ENCODE assay signal across 8 cellular contexts in the genomic region with DNA sequence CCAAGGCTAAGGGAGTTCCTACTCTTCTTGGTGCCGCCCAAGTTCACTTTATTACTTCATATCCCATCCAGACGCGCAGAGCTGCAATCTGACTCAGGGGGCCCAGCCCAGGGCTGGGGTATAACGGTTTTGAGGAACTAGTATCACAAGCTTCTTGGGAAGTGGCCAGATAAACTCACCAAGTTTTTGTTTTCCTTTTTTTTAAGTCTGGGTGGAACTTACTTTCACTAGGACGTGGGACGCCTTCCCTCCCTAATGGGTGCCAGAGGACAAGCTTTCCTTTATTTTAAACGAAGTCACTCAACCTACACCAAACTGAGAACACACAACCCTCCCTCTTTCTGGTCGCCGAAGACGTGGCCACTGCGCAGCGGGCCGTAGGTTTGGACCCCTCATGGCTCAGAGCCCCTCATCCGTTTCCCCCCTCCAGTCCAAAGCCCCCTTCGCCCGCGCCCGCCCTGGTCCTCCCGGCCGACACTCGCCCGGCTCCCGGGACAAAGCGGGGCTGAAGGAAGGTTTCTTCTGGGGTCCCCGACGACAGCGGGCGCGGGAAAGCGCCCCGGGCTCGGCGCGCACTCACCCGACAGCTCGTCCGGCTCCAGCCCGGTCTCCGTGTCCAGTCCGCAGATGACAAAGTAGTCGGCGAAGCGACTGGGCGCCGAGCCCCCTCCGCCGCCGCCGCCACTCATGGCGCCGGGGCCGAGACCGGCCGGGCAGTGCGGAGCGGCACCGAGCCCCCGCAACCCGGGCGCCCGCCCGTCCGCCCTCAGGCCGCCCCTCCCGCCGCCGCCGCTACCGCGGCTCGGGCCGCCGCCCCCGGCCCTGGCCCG. TPM values are rescaled to one million over a fixed set of nuclear protein-coding genes. Genes with fewer than 3 reads are reported as not detected.
A peak's percentile ranks its signal among the peaks of the same experiment; 100 is the strongest.
DNase-seq lines count a peak whose midpoint lies in the region; ATAC-seq and TF ChIP-seq lines count a peak whose summit lies in the region.

No MANE protein-coding gene starts in this region.

- intact Hi-C loops in CD4-positive, alpha-beta T cell (cut with DNase I, micrococcal nuclease) = loop anchor here (1.0 to 10.0 kb wide), 9 partner anchors 14 to 198 kb away; partner anchors contain the start of genes IPO7 (in 1 of the 2), TMEM41B (in 1 of the 2) and ZNF143 (in 1 of the 2)

- peak in 5 of 10 experiments; percentile 3 to 24 (median 5) for DNase-seq in CD4-positive, alpha-beta T cell
- DNase-seq in UCSD-AML1 (lab: John Stamatoyannopoulos, UW; ENCODE audit: unreplicated experiment) = peak; percentile 53
- peak; percentile 83 for DNase-seq in choroid plexus epithelial cell (ENCODE audit: low read depth)
- peak; percentile 72 for DNase-seq in kidney tubule cell (ENCODE audit: low spot score)
- DNase-seq in stimulated activated CD4-positive, alpha-beta T cell treated with anti-CD3 and anti-CD28 coated beads, Interleukin-12 subunit alpha, Interleukin-12 subunit beta, amount 100 ng/mL, for 4 hours = peak; percentile 28
- no peak for DNase-seq in mesenteric fat pad (ENCODE audit: low spot score)

- POLR2A ChIA-PET in CD4-positive, alpha-beta T cell (lab: Charles Lee) = interaction anchor here (0.5 to 3.3 kb wide), 15 partner anchors 10 to 196 kb away, joined by 3 to 33 read pairs (median 5); partner anchors contain the start of genes IPO7, TMEM41B and ZNF143

- no peaks in the 10 kb centered on the region for H3K27me3 Mint-ChIP-seq in CD4-positive, alpha-beta T cell

- peak; percentile 49 for ATAC-seq in CD4-positive, alpha-beta T cell (ENCODE audit: poor library complexity)
- ATAC-seq in GM21381 (IDR thresholded peaks at IDR 0.05; ENCODE audit: unreplicated experiment) = peak; percentile 9

- H3K4me3 Mint-ChIP-seq in CD4-positive, alpha-beta T cell = peak overlapping the region; percentile 98

- H3K27ac ChIP-seq in CD4-positive, alpha-beta T cell (ENCODE audit: low read depth, low read length) = peak overlapping the region; percentile 77
- H3K27ac ChIP-seq in HUES6 (ENCODE audit: low read depth, low read length) = peak overlapping the region; percentile 85; the same call in 1 of the 2 replicates

- no peaks in the 10 kb centered on the region for H3K9me3 Mint-ChIP-seq in CD4-positive, alpha-beta T cell

- peaks cover 24% of the 10 kb centered on the region for H3K4me1 ChIP-seq in HUES6 (ENCODE audit: control insufficient read depth, insufficient read depth, low read length)

- TF ChIP-seq CTCF in CD4-positive, alpha-beta T cell (IDR thresholded peaks at IDR 0.05) = no peak
- TF ChIP-seq CTCF in choroid plexus epithelial cell (conservative IDR thresholded peaks at IDR 0.05; ENCODE audit: low read depth, low read length) = no peak

- H3K36me3 ChIP-seq in HUES6 (ENCODE audit: control insufficient read depth, insufficient read depth, low read length) = no peaks in the 10 kb centered on the region

- H3K36me3 Mint-ChIP-seq in CD4-positive, alpha-beta T cell (ENCODE audit: low read depth) = peaks cover 12% of the 10 kb centered on the region

- H3K9me3 ChIP-seq in CD4-positive, alpha-beta T cell (ENCODE audit: control insufficient read depth, low read length) = no peaks in the 10 kb centered on the region
- no peaks in the 10 kb centered on the region for H3K9me3 ChIP-seq in HUES6 (ENCODE audit: control insufficient read depth, insufficient read depth, low read depth, low read length)

- peak overlapping the region; percentile 95 for H3K27ac Mint-ChIP-seq in CD4-positive, alpha-beta T cell

- peak overlapping the region; percentile 73 for H3K4me3 ChIP-seq in HUES6 (ENCODE audit: low read depth, low read length)
- peak overlapping the region; percentile 89 for H3K4me3 ChIP-seq in choroid plexus epithelial cell (ENCODE audit: low read depth, low read length)

- H3K9ac ChIP-seq in HUES6 (ENCODE audit: low read length) = peak overlapping the region; percentile 92

- CTCF ChIA-PET in CD4-positive, alpha-beta T cell (lab: Charles Lee) = interaction anchor here (1.0 to 1.6 kb wide), 2 partner anchors 14 to 16 kb away, joined by 3 to 4 read pairs; no protein-coding TSS in a partner anchor

- no peaks in the 10 kb centered on the region for H3K27me3 ChIP-seq in CD4-positive, alpha-beta T cell (ENCODE audit: control insufficient read depth, insufficient read depth, low read length)
- H3K27me3 ChIP-seq in HUES6 (ENCODE audit: control insufficient read depth, insufficient read depth, low read length) = no peaks in the 10 kb centered on the region

- peaks cover 41% of the 10 kb centered on the region for H3K4me1 Mint-ChIP-seq in CD4-positive, alpha-beta T cell (ENCODE audit: low read depth)

RNA-seq across cellular contexts. Expression of gene DENND5A, which starts 0.6 kb away (rescaled TPM):
- 100 to 1,000 TPM; 101 to 103 TPM for total RNA-seq in CD4-positive, alpha-beta T cell
- total RNA-seq in mesenteric fat pad = 123 TPM

RNA-seq across cellular contexts. Expression of gene TMEM41B, which starts 49.8 kb away (rescaled TPM):
- 10 to 100 TPM; 41.4 to 42.7 TPM for total RNA-seq in CD4-positive, alpha-beta T cell
- 17.3 TPM for total RNA-seq in mesenteric fat pad
